1 cellular context compared by ENCODE assay signal in genomic region chr12:2752676-2753371, GRCh38.
TF ChIP-seq lines count a peak whose summit lies in the region.

No MANE protein-coding gene starts in this region.

TF ChIP-seq in IMR-90, 13 proteins besides CTCF, POLR2A, EP300 and RAD21 (continued from another document):
- TF ChIP-seq SMC3 (IDR thresholded peaks at IDR 0.05; ENCODE audit: low read depth, low read length) = peak; percentile 28; the same call in 1 of the 2 replicates
- TF ChIP-seq MAZ (IDR thresholded peaks at IDR 0.05; ENCODE audit: borderline replicate concordance, low read depth, low read length) = peak; percentile 84
- peak; percentile 99 for TF ChIP-seq RCOR1 (IDR thresholded peaks at IDR 0.05; ENCODE audit: insufficient replicate concordance, low read length)
- no peak for TF ChIP-seq BHLHE40 (IDR thresholded peaks at IDR 0.05; ENCODE audit: low read depth, low read length)
- no peak for TF ChIP-seq FOS (IDR thresholded peaks at IDR 0.05; ENCODE audit: low read depth, low read length)
- TF ChIP-seq NFE2L2 (IDR thresholded peaks at IDR 0.05; ENCODE audit: low read depth, low read length) = no peak
- TF ChIP-seq MAFK (IDR thresholded peaks at IDR 0.05; ENCODE audit: low read depth, low read length) = no peak
- no peak for TF ChIP-seq CEBPB (IDR thresholded peaks at IDR 0.05; ENCODE audit: low read depth, low read length)
